In the genomic region with DNA sequence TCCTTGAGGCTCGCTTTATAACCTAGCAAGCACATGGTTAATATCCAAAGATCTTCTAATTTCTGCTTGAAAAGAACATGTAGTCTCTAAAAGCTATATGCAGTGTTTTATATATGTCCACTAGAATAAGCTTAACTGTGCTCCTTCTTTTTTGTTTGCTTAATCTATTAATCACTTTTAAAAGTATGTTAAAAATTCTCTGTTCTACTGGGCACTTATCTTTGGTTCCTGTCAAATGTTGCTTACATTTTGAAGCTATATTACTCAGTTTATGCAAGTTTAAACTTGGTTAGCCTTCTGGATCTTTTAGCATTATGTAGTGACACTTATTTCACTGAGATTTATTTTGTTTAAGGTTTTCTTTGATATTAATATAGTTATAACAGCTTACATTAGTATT, we compare ENCODE assay signal across 27 cellular contexts.
"Had no signal": no experiment of that assay in that cellular context is flagged by ENCODE, and none has a peak within 500 bp of the region (broad histone marks: within the 10 kb centered on the region; RNA-seq: fewer than 3 reads in every experiment).

No MANE protein-coding gene starts in this region.

- H3K27me3 ChIP-seq: foreskin keratinocyte, gastroesophageal sphincter, left lung, neural progenitor cell, right lobe of liver, upper lobe of left lung had no signal

- H3K36me3 ChIP-seq: heart right ventricle, left lung, neural progenitor cell, right lobe of liver, thoracic aorta, tibial nerve had no signal

- DNase-seq: cortex of kidney; effector memory CD8-positive, alpha-beta T cell; foreskin keratinocyte; heart right ventricle; hippocampal formation; left cardiac atrium; left lung; mesenchymal stem cell; midbrain; naive thymus-derived CD4-positive, alpha-beta T cell; right lobe of liver; stimulated activated CD4-positive, alpha-beta T cell treated with anti-CD3 and anti-CD28 coated beads, Interleukin-12 subunit alpha, Interleukin-12 subunit beta, amount 100 ng/mL, for 4 hours; stimulated activated CD4-positive, alpha-beta T cell treated with anti-CD3 and anti-CD28 coated beads, Interleukin-1b, Interleukin-23, amount 100 ng/mL, for 48 hours; stimulated activated CD4-positive, alpha-beta T cell treated with anti-CD3 and anti-CD28 coated beads, Interleukin-4, amount 100 ng/mL, for 1 hour; stimulated activated CD8-positive, alpha-beta memory T cell treated with anti-CD3 and anti-CD28 coated beads, Interleukin-4, amount 100 ng/mL, for 48 hours; stimulated activated naive CD4-positive, alpha-beta T cell treated with Interleukin-2 at 50 U/mL for 16 hours; stomach; upper lobe of left lung had no signal

- H3K27ac ChIP-seq: foreskin keratinocyte, gastroesophageal sphincter, heart right ventricle, left lung, neural progenitor cell, parathyroid adenoma, right lobe of liver, stomach, thoracic aorta, tibial nerve, upper lobe of left lung had no signal

- H3K4me3 ChIP-seq: gastroesophageal sphincter, heart right ventricle, left lung, neural progenitor cell, right lobe of liver, smooth muscle cell, stomach, thoracic aorta, tibial nerve, upper lobe of left lung had no signal

- FAIRE-seq: endometrium, islet of Langerhans, urothelium cell line had no signal
